6 cellular contexts compared by ENCODE assay signal in genomic region chr11:574632-575323, GRCh38. TPM values are rescaled to one million over a fixed set of nuclear protein-coding genes. Genes with fewer than 3 reads are reported as not detected.
A peak's percentile ranks its signal among the peaks of the same experiment; 100 is the strongest.
DNase-seq lines count a peak whose midpoint lies in the region; ATAC-seq, FAIRE-seq and TF ChIP-seq lines count a peak whose summit lies in the region.

No MANE protein-coding gene starts in this region.

- no peaks in the 10 kb centered on the region for H3K36me3 ChIP-seq in pancreas

- DNase-seq in chondrocyte (ENCODE audit: low spot score) (no peak), pancreas (peak in 2 of 6 donors; percentile 58 to 71), activated gamma-delta T cell treated with Interleukin-2 at 50 U/mL for 16 hours (no peak), hippocampal formation (lab: John Stamatoyannopoulos, UW) (no peak), DMS79 treated with DMSO at 0.1 percent for 48 hours (lab: John Stamatoyannopoulos, UW) (no peak)

- no peaks in the 10 kb centered on the region for H3K36me3 Mint-ChIP-seq in chondrocyte (ENCODE audit: low read depth)

- ATAC-seq in HG03066 (IDR thresholded peaks at IDR 0.05; ENCODE audit: low read depth, unreplicated experiment) (peak; percentile 5), pancreas (peak in 1 of 4 donors; percentile 1)

- H3K4me1 Mint-ChIP-seq in chondrocyte (ENCODE audit: low read depth): peaks cover 41% of the 10 kb centered on the region

- peak overlapping the region in 3 of 4 donors; percentile 65 to 79 (median 70) for H3K4me3 ChIP-seq in pancreas

- no peaks in the 10 kb centered on the region for H3K27me3 ChIP-seq in pancreas

- H3K9me3 ChIP-seq in pancreas: no peaks in the 10 kb centered on the region

- FAIRE-seq in pancreas (lab: Jason Lieb, UNC): no peak

- intact Hi-C loops in pancreas (cut with DNase I): no loop called here

- peak overlapping the region in 1 of 4 donors; percentile 63 for H3K27ac ChIP-seq in pancreas

- peaks cover 20 to 24% (median 21%) of the 10 kb centered on the region in 3 donors for H3K4me1 ChIP-seq in pancreas

- WGBS in pancreas, 2 donors: 28 to 30% methylated on average over 28 of the region's 28 CpGs

- H3K9me3 Mint-ChIP-seq in chondrocyte (ENCODE audit: low read depth): no peaks in the 10 kb centered on the region

- H3K4me3 Mint-ChIP-seq in chondrocyte (ENCODE audit: unreplicated experiment): peak overlapping the region; percentile 81

- H3K27ac Mint-ChIP-seq in chondrocyte (ENCODE audit: unreplicated experiment): peak overlapping the region; percentile 49

- no peaks in the 10 kb centered on the region for H3K27me3 Mint-ChIP-seq in chondrocyte (ENCODE audit: low read depth)

- TF ChIP-seq CTCF in chondrocyte (IDR thresholded peaks at IDR 0.05) (no peak), pancreas (IDR thresholded peaks at IDR 0.05) (no peak)

RNA-seq across cellular contexts. Expression of gene PHRF1, which starts 1.5 kb away (rescaled TPM):
- total RNA-seq in chondrocyte (24.6 to 34.1 TPM (median 25.9 TPM) in 3 replicates), pancreas (10 to 100 TPM; 11.2 to 17.2 (median 13.1) TPM)
- 10 to 100 TPM; 15.6 to 39.3 TPM for polyA plus RNA-seq in pancreas

RNA-seq across cellular contexts. Expression of gene RASSF7, which starts 14.0 kb away (rescaled TPM):
- total RNA-seq in chondrocyte (20.0 to 31.3 TPM (median 28.7 TPM) in 3 replicates), pancreas (10 to 100 TPM; 17.6 to 35.7 (median 27.9) TPM)
- 100 to 1,000 TPM; 171 to 253 TPM for polyA plus RNA-seq in pancreas

RNA-seq across cellular contexts. Expression of gene LMNTD2, which starts 14.2 kb away (rescaled TPM):
- total RNA-seq in chondrocyte (3.8 to 6.1 TPM (median 5.5 TPM) in 3 replicates), pancreas (1 to 10 TPM; 2.7 to 6.9 (median 5.6) TPM)
- polyA plus RNA-seq in pancreas: 10 to 100 TPM; 10.4 to 24.2 TPM

RNA-seq across cellular contexts. Expression of gene LRRC56, which starts 37.5 kb away (rescaled TPM):
- total RNA-seq in chondrocyte (2.6 to 2.9 TPM (median 2.7 TPM) in 3 replicates), pancreas (1 to 10 TPM in 5 of 6 donors, under 1 TPM in 1; 0.98 to 2.0 (median 1.6) TPM)
- polyA plus RNA-seq in pancreas: 1 to 10 TPM; 5.4 to 7.3 TPM

RNA-seq across cellular contexts. Expression of gene HRAS, which starts 39.4 kb away (rescaled TPM):
- total RNA-seq in chondrocyte: 65.1 to 77.7 TPM (median 68.0 TPM) in 3 replicates
- 10 to 100 TPM; 10.4 to 22.6 (median 19.2) TPM for total RNA-seq in pancreas
- 100 to 1,000 TPM; 103 to 130 TPM for polyA plus RNA-seq in pancreas
